In the genomic region with DNA sequence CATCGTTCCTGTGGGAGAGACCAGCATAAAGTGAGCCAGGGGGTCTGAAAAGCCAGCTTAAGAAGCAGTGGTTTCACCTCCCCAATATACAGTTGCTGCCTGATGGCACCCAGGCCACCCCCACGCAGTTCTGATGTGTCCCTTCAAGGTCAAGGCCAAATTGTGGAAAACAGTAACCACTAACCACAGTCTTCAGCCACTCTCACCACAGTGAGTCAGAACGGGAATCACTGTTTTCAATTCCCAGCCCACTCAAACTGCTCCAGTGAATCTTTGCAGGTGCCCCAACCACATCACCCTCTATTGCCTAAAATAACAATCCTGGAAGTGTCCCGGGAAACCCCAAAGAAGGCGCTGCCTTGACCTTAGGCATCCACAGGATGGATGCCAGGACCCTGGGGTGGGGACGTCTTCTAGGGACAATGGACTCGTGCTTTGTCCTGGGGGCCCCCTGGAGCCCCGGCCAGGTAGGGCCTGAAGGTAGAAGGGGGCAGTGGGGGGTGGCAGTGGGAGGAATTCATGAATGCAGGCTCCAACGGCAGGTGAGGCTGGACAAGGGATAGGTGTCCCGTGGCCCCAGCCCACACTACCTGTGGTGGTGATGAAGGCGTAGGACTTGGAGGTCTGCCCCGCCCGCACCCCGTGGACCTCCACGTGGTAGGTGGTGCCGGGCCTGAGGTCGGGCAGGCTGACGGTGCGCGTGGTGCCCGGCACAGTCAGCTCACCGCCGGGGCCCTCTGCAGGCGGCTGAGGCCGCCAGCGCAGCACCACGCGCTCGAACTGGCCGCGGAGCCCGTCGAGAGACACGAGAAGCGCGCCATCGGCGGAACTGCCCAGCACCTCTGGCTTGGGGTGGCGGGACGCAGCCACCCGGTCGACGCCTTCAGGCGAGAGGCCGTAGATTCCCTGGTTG, we compare ENCODE assay signal across 8 cellular contexts.
DNase-seq lines count a peak whose midpoint lies in the region; ATAC-seq and TF ChIP-seq lines count a peak whose summit lies in the region.

No MANE protein-coding gene starts in this region.

- peaks cover 8% of the 10 kb centered on the region for H3K4me1 Mint-ChIP-seq in activated naive CD4-positive, alpha-beta T cell treated with anti-CD3 and anti-CD28 coated beads, Interleukin-2, amount 50 U/mL, for 24 hours
- H3K4me1 Mint-ChIP-seq in activated naive CD4-positive, alpha-beta T cell treated with anti-CD3 and anti-CD28 coated beads, Interleukin-2, amount 10 ng/mL, durations not matched to agents 7 days and 5 days, result peaks cover 8% of the 10 kb centered on the region
- peaks cover 7% of the 10 kb centered on the region for H3K4me1 Mint-ChIP-seq in T-helper 2 cell treated with Interferon-gamma antibody and Interleukin-4, amounts not matched to agents 5 μg/mL and 100 μg/mL, for 36 hours (ENCODE audit: low read depth)

- H3K4me3 Mint-ChIP-seq in activated naive CD4-positive, alpha-beta T cell treated with anti-CD3 and anti-CD28 coated beads, Interleukin-2, amount 50 U/mL, for 24 hours, result peak overlapping the region; percentile 66
- no peak overlapping the region for H3K4me3 Mint-ChIP-seq in activated naive CD4-positive, alpha-beta T cell treated with anti-CD3 and anti-CD28 coated beads, Interleukin-2, amount 10 ng/mL, durations not matched to agents 7 days and 5 days
- no peak overlapping the region for H3K4me3 Mint-ChIP-seq in T-helper 2 cell treated with Interferon-gamma antibody and Interleukin-4, amounts not matched to agents 5 μg/mL and 100 μg/mL, for 36 hours

- no peaks in the 10 kb centered on the region for H3K36me3 Mint-ChIP-seq in activated naive CD4-positive, alpha-beta T cell treated with anti-CD3 and anti-CD28 coated beads, Interleukin-2, amount 50 U/mL, for 24 hours
- no peaks in the 10 kb centered on the region for H3K36me3 Mint-ChIP-seq in activated naive CD4-positive, alpha-beta T cell treated with anti-CD3 and anti-CD28 coated beads, Interleukin-2, amount 10 ng/mL, durations not matched to agents 7 days and 5 days
- no peaks in the 10 kb centered on the region for H3K36me3 Mint-ChIP-seq in T-helper 2 cell treated with Interferon-gamma antibody and Interleukin-4, amounts not matched to agents 5 μg/mL and 100 μg/mL, for 36 hours (ENCODE audit: low read depth)

- H3K27ac ChIP-seq in effector memory CD4-positive, alpha-beta T cell (ENCODE audit: insufficient read depth, low read length, poor library complexity, severe bottlenecking), result no peak overlapping the region

- TF ChIP-seq CTCF in foreskin fibroblast (IDR thresholded peaks at IDR 0.05; ENCODE audit: low read depth, low read length), result no peak

- no peak overlapping the region for H3K4me3 ChIP-seq in foreskin fibroblast (ENCODE audit: low read depth in 1 of 2, low read length in 2 of 2)
- no peak overlapping the region for H3K4me3 ChIP-seq in effector memory CD4-positive, alpha-beta T cell (ENCODE audit: insufficient read depth, low read depth, low read length, poor library complexity, severe bottlenecking)

- H3K4me1 ChIP-seq in effector memory CD4-positive, alpha-beta T cell (ENCODE audit: control insufficient read depth, insufficient read depth, low read length, poor library complexity, severe bottlenecking), result peaks cover 3% of the 10 kb centered on the region

- CTCF ChIA-PET in activated naive CD4-positive, alpha-beta T cell treated with anti-CD3 and anti-CD28 coated beads, Interleukin-2, amount 10 ng/mL, durations not matched to agents 7 days and 5 days (lab: Charles Lee), result no interaction called here

- H3K27me3 ChIP-seq in effector memory CD4-positive, alpha-beta T cell (replicated peaks; ENCODE audit: control insufficient read depth, insufficient read depth, low read length, poor library complexity, severe bottlenecking), result peaks cover 10% of the 10 kb centered on the region

- no peaks in the 10 kb centered on the region for H3K9me3 Mint-ChIP-seq in activated naive CD4-positive, alpha-beta T cell treated with anti-CD3 and anti-CD28 coated beads, Interleukin-2, amount 50 U/mL, for 24 hours
- no peaks in the 10 kb centered on the region for H3K9me3 Mint-ChIP-seq in activated naive CD4-positive, alpha-beta T cell treated with anti-CD3 and anti-CD28 coated beads, Interleukin-2, amount 10 ng/mL, durations not matched to agents 7 days and 5 days
- no peaks in the 10 kb centered on the region for H3K9me3 Mint-ChIP-seq in T-helper 2 cell treated with Interferon-gamma antibody and Interleukin-4, amounts not matched to agents 5 μg/mL and 100 μg/mL, for 36 hours

- no peaks in the 10 kb centered on the region for H3K36me3 ChIP-seq in effector memory CD4-positive, alpha-beta T cell (ENCODE audit: control insufficient read depth, insufficient read depth, low read length)

- H3K27ac Mint-ChIP-seq in activated naive CD4-positive, alpha-beta T cell treated with anti-CD3 and anti-CD28 coated beads, Interleukin-2, amount 50 U/mL, for 24 hours, result no peak overlapping the region
- H3K27ac Mint-ChIP-seq in activated naive CD4-positive, alpha-beta T cell treated with anti-CD3 and anti-CD28 coated beads, Interleukin-2, amount 10 ng/mL, durations not matched to agents 7 days and 5 days, result no peak overlapping the region
- H3K27ac Mint-ChIP-seq in T-helper 2 cell treated with Interferon-gamma antibody and Interleukin-4, amounts not matched to agents 5 μg/mL and 100 μg/mL, for 36 hours, result no peak overlapping the region

- peaks cover 6% of the 10 kb centered on the region for H3K27me3 Mint-ChIP-seq in activated naive CD4-positive, alpha-beta T cell treated with anti-CD3 and anti-CD28 coated beads, Interleukin-2, amount 50 U/mL, for 24 hours
- H3K27me3 Mint-ChIP-seq in activated naive CD4-positive, alpha-beta T cell treated with anti-CD3 and anti-CD28 coated beads, Interleukin-2, amount 10 ng/mL, durations not matched to agents 7 days and 5 days, result peaks cover 89% of the 10 kb centered on the region
- H3K27me3 Mint-ChIP-seq in T-helper 2 cell treated with Interferon-gamma antibody and Interleukin-4, amounts not matched to agents 5 μg/mL and 100 μg/mL, for 36 hours (ENCODE audit: low read depth), result peaks cover 47% of the 10 kb centered on the region

- no peaks in the 10 kb centered on the region for H3K9me3 ChIP-seq in effector memory CD4-positive, alpha-beta T cell (ENCODE audit: control insufficient read depth, low read length)

- no peak for DNase-seq in activated naive CD4-positive, alpha-beta T cell treated with anti-CD3 and anti-CD28 coated beads, Interleukin-2, amount 10 ng/mL, durations not matched to agents 7 days and 5 days
- peak; percentile 60 for DNase-seq in T-helper 2 cell treated with Interferon-gamma antibody and Interleukin-4, amounts not matched to agents 5 μg/mL and 100 μg/mL, for 36 hours (ENCODE audit: low spot score)
- DNase-seq in foreskin fibroblast (peak; percentile 70 to 84), putamen (ENCODE audit: low spot score) (no peak)
- peak; percentile 28 to 49 for DNase-seq in stimulated activated CD8-positive, alpha-beta memory T cell treated with anti-CD3 and anti-CD28 coated beads, Interleukin-15, amount 100 ng/mL, for 48 hours (ENCODE audit: low read depth in 2 of 2)
- DNase-seq in effector memory CD4-positive, alpha-beta T cell, result no peak

- ATAC-seq in GM21423 (IDR thresholded peaks at IDR 0.05; ENCODE audit: unreplicated experiment), result no peak

Comparison
In these comparisons a context has a peak if more than half of its experiments do, and no peak if none do; other contexts are left out.
1. DNase-seq: peak in T-helper 2 cell treated with Interferon-gamma antibody and Interleukin-4, amounts not matched to agents 5 μg/mL and 100 μg/mL, for 36 hours (single experiment), foreskin fibroblast (2 of 2) and stimulated activated CD8-positive, alpha-beta memory T cell treated with anti-CD3 and anti-CD28 coated beads, Interleukin-15, amount 100 ng/mL, for 48 hours (2 of 2); none in activated naive CD4-positive, alpha-beta T cell treated with anti-CD3 and anti-CD28 coated beads, Interleukin-2, amount 10 ng/mL, durations not matched to agents 7 days and 5 days (single experiment), putamen (single experiment) and effector memory CD4-positive, alpha-beta T cell (0 of 3).